In the genomic region with DNA sequence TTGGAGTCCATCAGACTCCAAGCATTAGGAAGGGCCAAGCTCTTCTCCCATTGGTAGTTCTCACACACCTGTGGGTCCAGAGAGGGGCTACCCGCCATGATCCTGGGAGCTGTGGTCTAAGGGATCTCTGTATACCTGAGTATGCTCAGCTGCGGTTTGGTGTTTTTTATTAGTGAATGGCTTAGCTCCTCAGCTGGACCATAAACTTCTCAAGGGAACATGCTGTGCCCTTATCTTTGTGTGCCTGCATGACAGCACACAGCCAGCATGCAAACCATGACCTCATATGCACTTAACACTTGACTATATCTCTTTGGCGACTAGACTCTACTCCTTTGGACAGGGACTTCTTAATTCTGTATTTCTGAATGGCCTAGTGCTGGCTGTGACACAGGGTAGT, we compare ENCODE assay signal across 1 cellular context.
TF ChIP-seq lines count a peak whose summit lies in the region.

No MANE protein-coding gene starts in this region.

TF ChIP-seq in K562, 482 proteins besides CTCF, POLR2A, EP300 and RAD21 (continued from another document and continues in another):
- TF ChIP-seq ARID3B (CRISPR knock-in tag; IDR thresholded peaks at IDR 0.05; ENCODE audit: borderline replicate concordance) = no peak
- TF ChIP-seq TAL1 (IDR thresholded peaks at IDR 0.05) = peak; percentile 57; the same call in 1 of the 2 replicates
- TF ChIP-seq BHLHE40 (IDR thresholded peaks at IDR 0.05; ENCODE audit: low read length) = peak; percentile 73; the same call in 1 of the 2 replicates
- peak in 1 of 2 experiments; percentile 45; a peak in 1 of 4 replicates for TF ChIP-seq TEAD1 (CRISPR knock-in tag; IDR thresholded peaks at IDR 0.05)
- TF ChIP-seq NRF1 (conservative IDR thresholded peaks at IDR 0.05 in 1 of 2, IDR thresholded peaks at IDR 0.05 in 1 of 2) = peak; percentile 46 to 52; a peak in 3 of 4 replicates
- TF ChIP-seq SMAD1 (IDR thresholded peaks at IDR 0.05; ENCODE audit: low read depth, low read length, partially characterized antibody) = no peak
- TF ChIP-seq ZBTB43 (CRISPR knock-in tag; IDR thresholded peaks at IDR 0.05) = no peak
- no peak for TF ChIP-seq CTCFL (IDR thresholded peaks at IDR 0.05; ENCODE audit: borderline replicate concordance, insufficient read depth, low read depth, low read length, poor library complexity, severe bottlenecking)
- TF ChIP-seq NCOA1 (IDR thresholded peaks at IDR 0.05; ENCODE audit: low read depth) = peak; percentile 86; the same call in 1 of the 2 replicates
- TF ChIP-seq ZNF224 (CRISPR knock-in tag; IDR thresholded peaks at IDR 0.05) = no peak
- TF ChIP-seq JUND (IDR thresholded peaks at IDR 0.05; ENCODE audit: borderline replicate concordance, low read depth, low read length) = peak; percentile 94
- TF ChIP-seq JUND (tag; IDR thresholded peaks at IDR 0.05; ENCODE audit: borderline replicate concordance, low read depth, low read length) = peak; percentile 98
- peak; percentile 95 for TF ChIP-seq ZNF592 (IDR thresholded peaks at IDR 0.05)
- TF ChIP-seq, protein P1, sequence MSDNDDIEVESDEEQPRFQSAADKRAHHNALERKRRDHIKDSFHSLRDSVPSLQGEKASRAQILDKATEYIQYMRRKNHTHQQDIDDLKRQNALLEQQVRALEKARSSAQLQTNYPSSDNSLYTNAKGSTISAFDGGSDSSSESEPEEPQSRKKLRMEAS (CRISPR knock-in tag; IDR thresholded peaks at IDR 0.05) = peak; percentile 62; the same call in 1 of the 2 replicates
- TF ChIP-seq PHB2 (IDR thresholded peaks at IDR 0.05; ENCODE audit: low read depth) = no peak
- TF ChIP-seq, protein P2, sequence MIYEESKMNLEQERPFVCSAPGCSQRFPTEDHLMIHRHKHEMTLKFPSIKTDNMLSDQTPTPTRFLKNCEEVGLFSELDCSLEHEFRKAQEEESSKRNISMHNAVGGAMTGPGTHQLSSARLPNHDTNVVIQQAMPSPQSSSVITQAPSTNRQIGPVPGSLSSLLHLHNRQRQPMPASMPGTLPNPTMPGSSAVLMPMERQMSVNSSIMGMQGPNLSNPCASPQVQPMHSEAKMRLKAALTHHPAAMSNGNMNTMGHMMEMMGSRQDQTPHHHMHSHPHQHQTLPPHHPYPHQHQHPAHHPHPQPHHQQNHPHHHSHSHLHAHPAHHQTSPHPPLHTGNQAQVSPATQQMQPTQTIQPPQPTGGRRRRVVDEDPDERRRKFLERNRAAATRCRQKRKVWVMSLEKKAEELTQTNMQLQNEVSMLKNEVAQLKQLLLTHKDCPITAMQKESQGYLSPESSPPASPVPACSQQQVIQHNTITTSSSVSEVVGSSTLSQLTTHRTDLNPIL (CRISPR knock-in tag; IDR thresholded peaks at IDR 0.05) = no peak
- TF ChIP-seq HES1 (IDR thresholded peaks at IDR 0.05; ENCODE audit: low read depth) = peak; percentile 29; the same call in 1 of the 2 replicates
- peak; percentile 86 for TF ChIP-seq ARID1B (IDR thresholded peaks at IDR 0.05)
- TF ChIP-seq SMARCE1 (IDR thresholded peaks at IDR 0.05) = peak; percentile 75
- TF ChIP-seq CBFA2T2 (conservative IDR thresholded peaks at IDR 0.05) = peak; percentile 68
- peak in 1 of 2 experiments; percentile 50; a peak in 1 of 4 replicates for TF ChIP-seq FOXK2 (conservative IDR thresholded peaks at IDR 0.05 in 1 of 2, IDR thresholded peaks at IDR 0.05 in 1 of 2; ENCODE audit: low read depth in 2 of 2)
- no peak for TF ChIP-seq NR4A1 (CRISPR knock-in tag; IDR thresholded peaks at IDR 0.05)
- peak; percentile 66; the same call in 1 of the 2 replicates for TF ChIP-seq NR4A1 (tag; IDR thresholded peaks at IDR 0.05)
- no peak for TF ChIP-seq PREB (CRISPR knock-in tag; IDR thresholded peaks at IDR 0.05)
- TF ChIP-seq, protein P3, sequence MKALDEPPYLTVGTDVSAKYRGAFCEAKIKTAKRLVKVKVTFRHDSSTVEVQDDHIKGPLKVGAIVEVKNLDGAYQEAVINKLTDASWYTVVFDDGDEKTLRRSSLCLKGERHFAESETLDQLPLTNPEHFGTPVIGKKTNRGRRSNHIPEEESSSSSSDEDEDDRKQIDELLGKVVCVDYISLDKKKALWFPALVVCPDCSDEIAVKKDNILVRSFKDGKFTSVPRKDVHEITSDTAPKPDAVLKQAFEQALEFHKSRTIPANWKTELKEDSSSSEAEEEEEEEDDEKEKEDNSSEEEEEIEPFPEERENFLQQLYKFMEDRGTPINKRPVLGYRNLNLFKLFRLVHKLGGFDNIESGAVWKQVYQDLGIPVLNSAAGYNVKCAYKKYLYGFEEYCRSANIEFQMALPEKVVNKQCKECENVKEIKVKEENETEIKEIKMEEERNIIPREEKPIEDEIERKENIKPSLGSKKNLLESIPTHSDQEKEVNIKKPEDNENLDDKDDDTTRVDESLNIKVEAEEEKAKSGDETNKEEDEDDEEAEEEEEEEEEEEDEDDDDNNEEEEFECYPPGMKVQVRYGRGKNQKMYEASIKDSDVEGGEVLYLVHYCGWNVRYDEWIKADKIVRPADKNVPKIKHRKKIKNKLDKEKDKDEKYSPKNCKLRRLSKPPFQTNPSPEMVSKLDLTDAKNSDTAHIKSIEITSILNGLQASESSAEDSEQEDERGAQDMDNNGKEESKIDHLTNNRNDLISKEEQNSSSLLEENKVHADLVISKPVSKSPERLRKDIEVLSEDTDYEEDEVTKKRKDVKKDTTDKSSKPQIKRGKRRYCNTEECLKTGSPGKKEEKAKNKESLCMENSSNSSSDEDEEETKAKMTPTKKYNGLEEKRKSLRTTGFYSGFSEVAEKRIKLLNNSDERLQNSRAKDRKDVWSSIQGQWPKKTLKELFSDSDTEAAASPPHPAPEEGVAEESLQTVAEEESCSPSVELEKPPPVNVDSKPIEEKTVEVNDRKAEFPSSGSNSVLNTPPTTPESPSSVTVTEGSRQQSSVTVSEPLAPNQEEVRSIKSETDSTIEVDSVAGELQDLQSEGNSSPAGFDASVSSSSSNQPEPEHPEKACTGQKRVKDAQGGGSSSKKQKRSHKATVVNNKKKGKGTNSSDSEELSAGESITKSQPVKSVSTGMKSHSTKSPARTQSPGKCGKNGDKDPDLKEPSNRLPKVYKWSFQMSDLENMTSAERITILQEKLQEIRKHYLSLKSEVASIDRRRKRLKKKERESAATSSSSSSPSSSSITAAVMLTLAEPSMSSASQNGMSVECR (CRISPR knock-in tag; IDR thresholded peaks at IDR 0.05) = no peak
- TF ChIP-seq ARNT (IDR thresholded peaks at IDR 0.05) = no peak
- peak; percentile 90 for TF ChIP-seq JUN (IDR thresholded peaks at IDR 0.05; ENCODE audit: borderline replicate concordance, low read depth, low read length)
- TF ChIP-seq JUN (CRISPR knock-in tag; IDR thresholded peaks at IDR 0.05; ENCODE audit: borderline replicate concordance) = peak; percentile 39; the same call in 1 of the 2 replicates
- TF ChIP-seq RFX5 (IDR thresholded peaks at IDR 0.05; ENCODE audit: low read depth, low read length) = no peak
- peak; percentile 45; the same call in 1 of the 2 replicates for TF ChIP-seq MYNN (IDR thresholded peaks at IDR 0.05)
- no peak for TF ChIP-seq MYNN (CRISPR knock-in tag; IDR thresholded peaks at IDR 0.05)
- peak; percentile 96 for TF ChIP-seq ATF7 (IDR thresholded peaks at IDR 0.05)
- TF ChIP-seq HDAC1 (IDR thresholded peaks at IDR 0.05) = peak in 1 of 2 experiments; percentile 72; a peak in 1 of 4 replicates
- no peak for TF ChIP-seq CC2D1A (IDR thresholded peaks at IDR 0.05)
- TF ChIP-seq CXXC5 (CRISPR knock-in tag; IDR thresholded peaks at IDR 0.05) = peak; percentile 45
- no peak for TF ChIP-seq CCAR2 (IDR thresholded peaks at IDR 0.05; ENCODE audit: low read depth, low read length)
- TF ChIP-seq ESRRA (IDR thresholded peaks at IDR 0.05; ENCODE audit: borderline replicate concordance, low read depth) = peak; percentile 33; the same call in 1 of the 2 replicates
- no peak for TF ChIP-seq ATF4 (CRISPR knock-in tag; IDR thresholded peaks at IDR 0.05)
- TF ChIP-seq CTBP1 (IDR thresholded peaks at IDR 0.05; ENCODE audit: borderline replicate concordance) = peak; percentile 56; the same call in 1 of the 2 replicates
- no peak for TF ChIP-seq E2F5 (CRISPR knock-in tag; IDR thresholded peaks at IDR 0.05)
- TF ChIP-seq MAFF (IDR thresholded peaks at IDR 0.05; ENCODE audit: low read length) = no peak
- TF ChIP-seq BRD9 (IDR thresholded peaks at IDR 0.05; ENCODE audit: low read depth, partially characterized antibody) = no peak
